Comparison of ENCODE assay signal across 8 cellular contexts in genomic region chr14:54489318-54489683, GRCh38. TPM values are rescaled to one million over a fixed set of nuclear protein-coding genes. Genes with fewer than 3 reads are reported as not detected.
DNase-seq lines count a peak whose midpoint lies in the region; ATAC-seq and TF ChIP-seq lines count a peak whose summit lies in the region.

No MANE protein-coding gene starts in this region.

- H3K4me1 ChIP-seq in IMR-90 (ENCODE audit: control insufficient read depth, insufficient read depth, low read length): 0 out of 2 replicates have a peak, but pooled peaks cover 4% of the 10 kb centered on the region

- H3K27ac ChIP-seq in IMR-90 (ENCODE audit: insufficient read depth, low read length) (peak overlapping the region; percentile 67), neural cell (ENCODE audit: low read length) (peak overlapping the region; percentile 86)

- no peak for ATAC-seq in IMR-90 (ENCODE audit: low read depth)

- peak overlapping the region; percentile 70 for H3K4me3 Mint-ChIP-seq in dendritic cell treated with granulocyte-macrophage colony-stimulating factor and Interleukin-4, amounts not matched to agents 40 ng/mL and 50 ng/mL, for 4 days

- no TSS peak for BruUV-seq in IMR-90 (replicated peaks; lab: Mats Ljungman, UMichigan)

- H4K8ac ChIP-seq in IMR-90 (ENCODE audit: low read depth in 2 of 2, low read length in 2 of 2): peak overlapping the region; percentile 52 to 99

- peak overlapping the region; percentile 86 for H2BK120ac ChIP-seq in IMR-90 (ENCODE audit: low read depth, low read length)

- H3K9ac ChIP-seq in IMR-90 (ENCODE audit: low read depth, low read length): peak overlapping the region; percentile 80
- H3K9ac ChIP-seq in neural cell (ENCODE audit: low read length): peak overlapping the region; percentile 96

- no peaks in the 10 kb centered on the region for H3K36me3 ChIP-seq in IMR-90 (ENCODE audit: control insufficient read depth, insufficient read depth, low read length)
- no peaks in the 10 kb centered on the region for H3K36me3 ChIP-seq in neural cell (ENCODE audit: insufficient read depth, low read length)

- peaks cover 68% of the 10 kb centered on the region for H3K4me1 Mint-ChIP-seq in dendritic cell treated with granulocyte-macrophage colony-stimulating factor and Interleukin-4, amounts not matched to agents 40 ng/mL and 50 ng/mL, for 4 days (ENCODE audit: low read depth)

- H2AFZ ChIP-seq in IMR-90 (replicated peaks; ENCODE audit: low read length, poor library complexity) (peak overlapping the region; percentile 97), neural cell (ENCODE audit: low read depth, low read length) (peak overlapping the region; percentile 42)

- H3K36me3 Mint-ChIP-seq in dendritic cell treated with granulocyte-macrophage colony-stimulating factor and Interleukin-4, amounts not matched to agents 40 ng/mL and 50 ng/mL, for 4 days (ENCODE audit: low read depth): peaks cover 28% of the 10 kb centered on the region

- no peak for TF ChIP-seq POLR2A in IMR-90 (IDR thresholded peaks at IDR 0.05; ENCODE audit: low read depth, low read length)

- TF ChIP-seq RAD21 in IMR-90 (IDR thresholded peaks at IDR 0.05; ENCODE audit: low read length) (no peak), neural cell (conservative IDR thresholded peaks at IDR 0.05) (no peak)

- peak overlapping the region; percentile 80 for H2BK20ac ChIP-seq in IMR-90 (ENCODE audit: low read depth, low read length)

- dilution Hi-C loops in IMR-90 (cut with HindIII; ENCODE audit: low sequenced_read_pairs, unreplicated experiment): no loop called here

- H3K4ac ChIP-seq in IMR-90 (ENCODE audit: low read depth, low read length): peak overlapping the region; percentile 83

- TF ChIP-seq CTCF in GM12865 (IDR thresholded peaks at IDR 0.05; ENCODE audit: insufficient read depth, low read depth, low read length, missing control alignments) (no peak), IMR-90 (conservative IDR thresholded peaks at IDR 0.05; ENCODE audit: low read depth, low read length) (no peak), neural cell (IDR thresholded peaks at IDR 0.05; ENCODE audit: poor library complexity, severe bottlenecking) (no peak)

- H3K79me1 ChIP-seq in IMR-90 (ENCODE audit: low read depth in 1 of 2, low read length in 2 of 2): peaks cover 6 to 21% of the 10 kb centered on the region in 2 experiments

- POLR2A ChIA-PET in IMR-90 (lab: Charles Lee; ENCODE audit: unreplicated experiment) (no interaction called here), HEK293T (lab: Yijun Ruan, JAX) (interaction anchor here (1.1 to 2.0 kb wide), 2 partner anchors 20 to 122 kb away, joined by 6 to 12 read pairs; partner anchors contain the start of gene CGRRF1)

- peak overlapping the region; percentile 89 for H3K27ac Mint-ChIP-seq in dendritic cell treated with granulocyte-macrophage colony-stimulating factor and Interleukin-4, amounts not matched to agents 40 ng/mL and 50 ng/mL, for 4 days

- in situ Hi-C loops in IMR-90 (cut with MboI; ENCODE audit: low sequenced_read_pairs): no loop called here

- peak overlapping the region; percentile 86 for H3K56ac ChIP-seq in IMR-90 (ENCODE audit: extremely low read depth, insufficient read depth, low read length)

- peak overlapping the region; percentile 59 for H4K91ac ChIP-seq in IMR-90 (ENCODE audit: insufficient read depth, low read depth, low read length)

- peak overlapping the region; percentile 97 for H3K14ac ChIP-seq in IMR-90 (replicated peaks; ENCODE audit: low read depth, low read length)

- WGBS in IMR-90 (ENCODE audit: extremely low coverage in 2 of 2, insufficient read length in 1 of 2), 2 experiments: 10 to 100% methylated on average over 1 to 2 of the region's 5 CpGs

- peaks cover 33% of the 10 kb centered on the region for H3K79me2 ChIP-seq in neural cell (replicated peaks; ENCODE audit: insufficient read depth, low read length)

- H3K18ac ChIP-seq in IMR-90 (ENCODE audit: low read depth, low read length): peak overlapping the region; percentile 14

- H3K4me2 ChIP-seq in IMR-90 (ENCODE audit: low read depth, low read length): peak overlapping the region; percentile 67
- H3K4me2 ChIP-seq in neural cell (ENCODE audit: low read length): peak overlapping the region; percentile 57

- H3F3A ChIP-seq in neural cell (ENCODE audit: insufficient read depth, low read length, poor library complexity, severe bottlenecking): no peaks in the 10 kb centered on the region

- TF ChIP-seq EP300 in neural cell (conservative IDR thresholded peaks at IDR 0.05; ENCODE audit: poor library complexity, severe bottlenecking): no peak

- DNase-seq in GM12865 (ENCODE audit: low read depth): no peak
- DNase-seq in IMR-90: no peak
- no peak for DNase-seq in KG1 (lab: John Stamatoyannopoulos, UW)
- DNase-seq in HEK293T (ENCODE audit: extremely low spot score): no peak
- no peak for DNase-seq in AG20443 (ENCODE audit: low spot score)
- no peak for DNase-seq in DMS53 treated with DMSO at 0.1 percent for 48 hours (lab: John Stamatoyannopoulos, UW; ENCODE audit: unreplicated experiment)

- H3K9me3 ChIP-seq in IMR-90 (ENCODE audit: control insufficient read depth, insufficient read depth, low read length): no peaks in the 10 kb centered on the region
- H3K9me3 ChIP-seq in neural cell (ENCODE audit: low read length): no peaks in the 10 kb centered on the region

- H3K9me1 ChIP-seq in IMR-90 (ENCODE audit: insufficient read depth, low read length): no peaks in the 10 kb centered on the region

- H3K9me3 Mint-ChIP-seq in dendritic cell treated with granulocyte-macrophage colony-stimulating factor and Interleukin-4, amounts not matched to agents 40 ng/mL and 50 ng/mL, for 4 days: no peaks in the 10 kb centered on the region

- peak overlapping the region; percentile 37 for H4K5ac ChIP-seq in IMR-90 (ENCODE audit: low read depth, low read length)

- H2AK5ac ChIP-seq in IMR-90 (ENCODE audit: low read depth, low read length): no peak overlapping the region

- peak overlapping the region; percentile 50; the same call in 1 of the 3 replicates for H2BK15ac ChIP-seq in IMR-90 (ENCODE audit: low read depth, low read length)

- H4K20me1 ChIP-seq in IMR-90 (ENCODE audit: insufficient read depth, low read length) (peaks cover 10% of the 10 kb centered on the region; the same call in 1 of the 2 replicates), neural cell (ENCODE audit: insufficient read depth) (no peaks in the 10 kb centered on the region)

- H3K4me3 ChIP-seq in GM12865 (ENCODE audit: low read depth, low read length) (peak overlapping the region; percentile 71), IMR-90 (ENCODE audit: insufficient read depth, low read depth, low read length) (peak overlapping the region; percentile 89), neural cell (ENCODE audit: low read length) (peak overlapping the region; percentile 99)

- H3K9me2 ChIP-seq in neural cell (ENCODE audit: insufficient read depth, low read length): no peaks in the 10 kb centered on the region

- intact Hi-C loops in IMR-90 (cut with micrococcal nuclease): no loop called here
- intact Hi-C loops in dendritic cell treated with granulocyte-macrophage colony-stimulating factor and Interleukin-4, amounts not matched to agents 40 ng/mL and 50 ng/mL, for 4 days (cut with micrococcal nuclease): loop anchor here (1.0 to 5.0 kb wide), 3 partner anchors 20 to 92 kb away; partner anchors contain the start of genes CDKN3 and CGRRF1

- CTCF ChIA-PET in IMR-90 (lab: Yijun Ruan, JAX): no interaction called here
- CTCF ChIA-PET in HEK293T (lab: Yijun Ruan, JAX): interaction anchor here (0.6 to 0.7 kb wide), 3 partner anchors 48 to 423 kb away, joined by 4 to 9 read pairs (median 4); no protein-coding TSS in a partner anchor

- H3K27me3 ChIP-seq in IMR-90 (ENCODE audit: control insufficient read depth, insufficient read depth, low read length): no peaks in the 10 kb centered on the region
- no peaks in the 10 kb centered on the region for H3K27me3 ChIP-seq in neural cell (ENCODE audit: insufficient read depth, low read depth, low read length)

- H3K23ac ChIP-seq in IMR-90 (ENCODE audit: low read depth, low read length): peak overlapping the region; percentile 97

- no peaks in the 10 kb centered on the region for H3K27me3 Mint-ChIP-seq in dendritic cell treated with granulocyte-macrophage colony-stimulating factor and Interleukin-4, amounts not matched to agents 40 ng/mL and 50 ng/mL, for 4 days

- peak overlapping the region; percentile 71 for H2BK5ac ChIP-seq in IMR-90 (ENCODE audit: low read depth, low read length, poor library complexity, severe bottlenecking)

- peak overlapping the region; percentile 79 for H2AK9ac ChIP-seq in IMR-90 (replicated peaks; ENCODE audit: low read depth, low read length, poor library complexity)

TF ChIP-seq in IMR-90, 13 proteins besides CTCF, POLR2A, EP300 and RAD21 (continues in another document):
- TF ChIP-seq SMC3 (IDR thresholded peaks at IDR 0.05; ENCODE audit: low read depth, low read length) (no peak), MAZ (IDR thresholded peaks at IDR 0.05; ENCODE audit: borderline replicate concordance, low read depth, low read length) (no peak), RFX5 (IDR thresholded peaks at IDR 0.05; ENCODE audit: low read depth, low read length) (no peak)

TF ChIP-seq in neural cell, 6 proteins besides CTCF, POLR2A, EP300 and RAD21 (continues in another document):
- no peak for TF ChIP-seq TAF1 (IDR thresholded peaks at IDR 0.05; ENCODE audit: low read depth)

TF ChIP-seq in HEK293T, 16 proteins besides CTCF, POLR2A, EP300 and RAD21 (continues in another document):
- TF ChIP-seq SUZ12 (IDR thresholded peaks at IDR 0.05): no peak
- TF ChIP-seq FOXK2 (IDR thresholded peaks at IDR 0.05): no peak
- no peak for TF ChIP-seq ZNF384 (IDR thresholded peaks at IDR 0.05)
- no peak for TF ChIP-seq BHLHE40 (IDR thresholded peaks at IDR 0.05; ENCODE audit: borderline replicate concordance)
- no peak for TF ChIP-seq FOXM1 (IDR thresholded peaks at IDR 0.05; ENCODE audit: borderline replicate concordance)
- no peak for TF ChIP-seq HDGF (IDR thresholded peaks at IDR 0.05; ENCODE audit: borderline replicate concordance)

RNA-seq across cellular contexts. Expression of gene GMFB, which starts 0.5 kb away (rescaled TPM):
- total RNA-seq in IMR-90 (2012; rRNA removed): 59.1 and 123 TPM in 2 replicates
- polyA plus RNA-seq in IMR-90 (2012; rRNA removed): 14.1 and 22.4 TPM in 2 replicates
- 4.1 and 7.2 TPM in 2 replicates for polyA plus RNA-seq in IMR-90 (2012; cell fraction: cytosol; rRNA removed)
- 8.0 and 19.3 TPM in 2 replicates for polyA plus RNA-seq in IMR-90 (2012; cell fraction: nucleus; rRNA removed; ENCODE audit: low replicate concordance)
- polyA plus RNA-seq in neural cell: 98.6 and 208 TPM in 2 replicates
- 130 and 153 TPM in 2 replicates for polyA minus RNA-seq in neural cell

RNA-seq across cellular contexts. Expression of gene CGRRF1, which starts 20.4 kb away (rescaled TPM):
- total RNA-seq in IMR-90 (2012; rRNA removed): 13.8 and 15.3 TPM in 2 replicates
- 5.1 and 6.0 TPM in 2 replicates for polyA plus RNA-seq in IMR-90 (2012; rRNA removed)
- 1.1 and 2.3 TPM in 2 replicates for polyA plus RNA-seq in IMR-90 (2012; cell fraction: cytosol; rRNA removed)
- polyA plus RNA-seq in IMR-90 (2012; cell fraction: nucleus; rRNA removed; ENCODE audit: low replicate concordance): 0.85 and 9.4 TPM in 2 replicates
- 30.0 and 31.0 TPM in 2 replicates for polyA plus RNA-seq in neural cell
- 13.4 and 19.0 TPM in 2 replicates for polyA minus RNA-seq in neural cell

RNA-seq across cellular contexts. Expression of gene CNIH1, which starts 48.1 kb away (rescaled TPM):
- 134 and 244 TPM in 2 replicates for total RNA-seq in IMR-90 (2012; rRNA removed)
- polyA plus RNA-seq in IMR-90 (2012; rRNA removed) (138 and 284 TPM in 2 replicates), neural cell (125 and 128 TPM in 2 replicates)
- 36.0 and 148 TPM in 2 replicates for polyA plus RNA-seq in IMR-90 (2012; cell fraction: cytosol; rRNA removed)
- polyA plus RNA-seq in IMR-90 (2012; cell fraction: nucleus; rRNA removed; ENCODE audit: low replicate concordance): 40.6 and 53.9 TPM in 2 replicates
- 105 and 116 TPM in 2 replicates for polyA minus RNA-seq in neural cell
